Comparison of ENCODE assay signal across 22 cellular contexts in genomic region chr1:12215562-12215961, GRCh38. TPM values are rescaled to one million over a fixed set of nuclear protein-coding genes. Genes with fewer than 3 reads are reported as not detected.
A peak's percentile ranks its signal among the peaks of the same experiment; 100 is the strongest.
DNase-seq lines count a peak whose midpoint lies in the region; ATAC-seq, FAIRE-seq and TF ChIP-seq lines count a peak whose summit lies in the region.
"Had no signal": no experiment of that assay in that cellular context is flagged by ENCODE, and none has a peak within 500 bp of the region (broad histone marks: within the 10 kb centered on the region; RNA-seq: fewer than 3 reads in every experiment).

No MANE protein-coding gene starts in this region.

- no peak for TF ChIP-seq POLR2A in K562 (conservative IDR thresholded peaks at IDR 0.05)

- peak overlapping the region; percentile 17 for H3K23ac ChIP-seq in neuronal stem cell (ENCODE audit: low read depth, low read length, poor library complexity)

- H3K4me2 ChIP-seq in K562 (ENCODE audit: insufficient read depth, low read length) (no peak overlapping the region), neuronal stem cell (ENCODE audit: insufficient read depth, low read length, poor library complexity, severe bottlenecking) (no peak overlapping the region)
- H3K4me2 ChIP-seq: GM23338 had no signal

- H3K79me2 ChIP-seq in K562 (ENCODE audit: control insufficient read depth, insufficient read depth, low read length) = no peaks in the 10 kb centered on the region

- TF ChIP-seq CTCF in K562 (IDR thresholded peaks at IDR 0.05 in 2 of 3, conservative IDR thresholded peaks at IDR 0.05 in 1 of 3; ENCODE audit: insufficient read depth in 2 of 3, low read depth in 1 of 3, low read length in 3 of 3) = no peak

- no peak overlapping the region for H2BK120ac ChIP-seq in neuronal stem cell (ENCODE audit: low read depth, low read length)

- ATAC-seq in K562 = no peak
- no peak for ATAC-seq in stimulated activated naive B cell treated with anti-CD40 and anti-IgM and Interleukin-4, amounts not matched to agents 10 μg/mL and 1 μg/mL and 100 μg/mL, for 72 hours (replicated peaks)
- ATAC-seq: GM23338, HCT116, HepG2 had no signal

- peak; percentile 32 for DNase-seq in OCI-M1 (lab: John Stamatoyannopoulos, UW)
- peak in 1 of 4 experiments; percentile 38 for DNase-seq in K562 (ENCODE audit: extremely low read depth in 1 of 4, low spot score in 3 of 4)
- DNase-seq in neuronal stem cell (ENCODE audit: low spot score) = no peak
- no peak for DNase-seq in stimulated activated naive B cell treated with anti-CD40 and anti-IgM and Interleukin-4, amounts not matched to agents 10 μg/mL and 1 μg/mL and 100 μg/mL, for 72 hours
- no peak for DNase-seq in posterior cingulate gyrus
- no peak for DNase-seq in mucosa of gallbladder (ENCODE audit: low spot score)
- DNase-seq in NCI-H2196 (lab: John Stamatoyannopoulos, UW; ENCODE audit: unreplicated experiment) = no peak
- no peak for DNase-seq in NK-92 (lab: John Stamatoyannopoulos, UW; ENCODE audit: unreplicated experiment)
- DNase-seq: ACHN; BE2C; C1 segment of cervical spinal cord; Caco-2; CD4-positive, alpha-beta T cell; GDM1; H7 had no signal

- H2BK5ac ChIP-seq in neuronal stem cell (ENCODE audit: low read length) = peak overlapping the region; percentile 90

- H3K79me1 ChIP-seq in neuronal stem cell (ENCODE audit: low read depth, low read length) = no peaks in the 10 kb centered on the region

- H2AK5ac ChIP-seq in neuronal stem cell (ENCODE audit: low read depth, low read length) = peak overlapping the region; percentile 14

- H3K36me3 ChIP-seq in K562 (ENCODE audit: control insufficient read depth, insufficient read depth, low read length) (no peaks in the 10 kb centered on the region), neuronal stem cell (replicated peaks in 1 of 2; ENCODE audit: control insufficient read depth in 2 of 2, insufficient read depth in 2 of 2, low read length in 2 of 2) (no peaks in the 10 kb centered on the region)
- H3K36me3 ChIP-seq: BE2C had no signal

- H2BK15ac ChIP-seq in neuronal stem cell (ENCODE audit: low read length) = no peak overlapping the region

- H2AFZ ChIP-seq in K562 (ENCODE audit: low read depth, low read length) (no peak overlapping the region), neuronal stem cell (ENCODE audit: low read length) (no peak overlapping the region)
- H2AFZ ChIP-seq: GM23338 had no signal

- H3K9ac ChIP-seq in K562 (ENCODE audit: insufficient read depth in 1 of 2, low read depth in 2 of 2, low read length in 2 of 2) = no peak overlapping the region
- H3K9ac ChIP-seq in neuronal stem cell (ENCODE audit: low read depth, low read length, poor library complexity) = no peak overlapping the region

- H3K36me3 Mint-ChIP-seq in stimulated activated naive B cell treated with anti-CD40 and anti-IgM and Interleukin-4, amounts not matched to agents 10 μg/mL and 1 μg/mL and 100 μg/mL, for 72 hours = peaks cover 2 to 4% of the 10 kb centered on the region in 2 donors

- peak overlapping the region; percentile 42 for H3K27ac Mint-ChIP-seq in stimulated activated naive B cell treated with anti-CD40 and anti-IgM and Interleukin-4, amounts not matched to agents 10 μg/mL and 1 μg/mL and 100 μg/mL, for 72 hours
- H3K27ac Mint-ChIP-seq: CD4-positive, alpha-beta T cell; GM23338 had no signal

- no TSS peak for BruUV-seq in K562 (replicated peaks; lab: Mats Ljungman, UMichigan)

- no peak overlapping the region for H3K4ac ChIP-seq in neuronal stem cell (ENCODE audit: low read length)

- H3K4me3 Mint-ChIP-seq in stimulated activated naive B cell treated with anti-CD40 and anti-IgM and Interleukin-4, amounts not matched to agents 10 μg/mL and 1 μg/mL and 100 μg/mL, for 72 hours = no peak overlapping the region
- H3K4me3 Mint-ChIP-seq: CD4-positive, alpha-beta T cell; GM23338; IgD-negative memory B cell had no signal

- CTCF ChIA-PET in K562 (lab: Yijun Ruan, JAX; ENCODE audit: low intra/inter-chr PET ratio) = no interaction called here

- POLR2A ChIA-PET in K562 (lab: Yijun Ruan, JAX) = interaction anchor here (0.9 kb wide), 1 partner anchor 11 kb away, joined by 3 read pairs; no protein-coding TSS in a partner anchor

- peaks cover 10 to 24% of the 10 kb centered on the region in 2 donors for H3K27me3 Mint-ChIP-seq in stimulated activated naive B cell treated with anti-CD40 and anti-IgM and Interleukin-4, amounts not matched to agents 10 μg/mL and 1 μg/mL and 100 μg/mL, for 72 hours
- H3K27me3 Mint-ChIP-seq: CD4-positive, alpha-beta T cell had no signal

- TF ChIP-seq EP300 in K562 (IDR thresholded peaks at IDR 0.05; ENCODE audit: low read length) = no peak

- H4K20me1 ChIP-seq in K562 (replicated peaks; ENCODE audit: control insufficient read depth, insufficient read depth, low read length) = no peaks in the 10 kb centered on the region

- intact Hi-C loops in K562 (cut with micrococcal nuclease) (loop anchor here (10.0 kb wide), 1 partner anchor 231 kb away; the partner anchor contains the start of gene MFN2), posterior cingulate gyrus (cut with DNase I) (no loop called here)

- in situ Hi-C loops in K562 (cut with MboI) = no loop called here

- H3K4me1 ChIP-seq in K562 (replicated peaks in 1 of 2; ENCODE audit: control insufficient read depth in 2 of 2, insufficient read depth in 2 of 2, low read length in 2 of 2) (peaks cover 20 to 23% of the 10 kb centered on the region in 2 experiments; a peak in 4 of 5 replicates), neuronal stem cell (ENCODE audit: control insufficient read depth in 2 of 2, insufficient read depth in 1 of 2, low read depth in 1 of 2, low read length in 2 of 2) (no peaks in the 10 kb centered on the region)
- H3K4me1 ChIP-seq: BE2C had no signal

- no peak overlapping the region for H4K8ac ChIP-seq in neuronal stem cell (ENCODE audit: low read depth, low read length)

- 52% methylated on average over 6 of the region's 6 CpGs for WGBS in K562 (ENCODE audit: insufficient coverage, low coverage, missing lambda C conversion rate)
- no CpG with 5 or more reads among the region's 6 CpGs for WGBS in neuronal stem cell (ENCODE audit: extremely low coverage in 2 of 2, insufficient read length in 2 of 2, insufficient replicate concordance in 1 of 2), 2 donors

- H4K91ac ChIP-seq in neuronal stem cell (ENCODE audit: low read depth, low read length, poor library complexity) = no peak overlapping the region

- peak overlapping the region; percentile 40 for H3K14ac ChIP-seq in neuronal stem cell (ENCODE audit: low read length)

- H3K9me3 ChIP-seq in K562 (replicated peaks; ENCODE audit: control insufficient read depth, insufficient read depth, low read depth, low read length) (peaks cover 28% of the 10 kb centered on the region), neuronal stem cell (replicated peaks in 1 of 2; ENCODE audit: control insufficient read depth in 2 of 2, insufficient read depth in 1 of 2, low read depth in 1 of 2, low read length in 2 of 2) (peaks cover 7 to 17% of the 10 kb centered on the region in 2 donors)
- H3K9me3 ChIP-seq: BE2C, Caco-2 had no signal

- no peaks in the 10 kb centered on the region for H3K9me1 ChIP-seq in K562 (ENCODE audit: control insufficient read depth, insufficient read depth, low read length)

- H3K27me3 ChIP-seq in K562 (ENCODE audit: control insufficient read depth in 2 of 2, insufficient read depth in 2 of 2, low read length in 2 of 2) = no peaks in the 10 kb centered on the region
- H3K27me3 ChIP-seq in neuronal stem cell (ENCODE audit: control insufficient read depth in 3 of 3, insufficient read depth in 3 of 3, low read depth in 1 of 3, low read length in 3 of 3) = peaks cover 0 to 10% (median 0%) of the 10 kb centered on the region in 3 experiments
- H3K27me3 ChIP-seq: BE2C had no signal

- no peak for FAIRE-seq in K562 (lab: Jason Lieb, UNC)
- FAIRE-seq: A204.1, D721Med, GM12892, HepG2 had no signal

- H3K4me3 ChIP-seq in K562 = no peak overlapping the region
- no peak overlapping the region for H3K4me3 ChIP-seq in neuronal stem cell (ENCODE audit: low read length in 2 of 2)
- H3K4me3 ChIP-seq: GM23338 had no signal

- no peak for TF ChIP-seq RAD21 in K562 (CRISPR knock-in tag; conservative IDR thresholded peaks at IDR 0.05 in 1 of 2, IDR thresholded peaks at IDR 0.05 in 1 of 2)

- H3K27ac ChIP-seq in K562 (ENCODE audit: extremely low read depth, low read depth, low read length) (no peak overlapping the region), neuronal stem cell (replicated peaks; ENCODE audit: low read length) (no peak overlapping the region)

- H3K4me1 Mint-ChIP-seq in stimulated activated naive B cell treated with anti-CD40 and anti-IgM and Interleukin-4, amounts not matched to agents 10 μg/mL and 1 μg/mL and 100 μg/mL, for 72 hours = peaks cover 4 to 10% of the 10 kb centered on the region in 2 donors
- H3K4me1 Mint-ChIP-seq: GM23338 had no signal

- no peak overlapping the region for H3K18ac ChIP-seq in neuronal stem cell (ENCODE audit: low read length)

- H3K9me3 Mint-ChIP-seq in stimulated activated naive B cell treated with anti-CD40 and anti-IgM and Interleukin-4, amounts not matched to agents 10 μg/mL and 1 μg/mL and 100 μg/mL, for 72 hours = peaks cover 0 to 2% of the 10 kb centered on the region in 2 donors
- H3K9me3 Mint-ChIP-seq: CD4-positive, alpha-beta T cell; IgD-negative memory B cell had no signal

- H2BK12ac ChIP-seq in neuronal stem cell (ENCODE audit: low read length) = no peak overlapping the region

RNA-seq across cellular contexts. Expression of gene VPS13D, which starts 14.3 kb away (rescaled TPM):
- 242 and 510 TPM in 2 replicates for total RNA-seq in K562 (2011; cell fraction: chromatin; rRNA removed; ENCODE audit: low replicate concordance)
- total RNA-seq in K562 (2011; cell fraction: nucleolus; rRNA removed) = 134 and 184 TPM in 2 replicates
- 201 and 203 TPM in 2 replicates for total RNA-seq in K562 (2011; cell fraction: nucleoplasm; rRNA removed)
- total RNA-seq in K562 (2014; rRNA removed) (31.7 and 34.0 TPM in 2 replicates), K562 (2014; rRNA removed; fragmentation: Illumina TruSeq; extraction: Trizol) (46.5 and 48.1 TPM in 2 replicates), K562 (2015; rRNA removed; fragmentation: Illumina TruSeq; extraction: Trizol) (36.6 and 38.5 TPM in 2 replicates), K562 (2021) (47.2 and 50.0 TPM in 2 replicates), mucosa of gallbladder (69.0 TPM)
- polyA plus RNA-seq in K562 (2011; rRNA removed) (50.3 and 51.5 TPM in 2 replicates), K562 (2014; fragmentation: Illumina TruSeq; extraction: Trizol) (41.3 and 46.6 TPM in 2 replicates), K562 (2014; fragmentation: Nextera tagmentation; extraction: Ambion mirVana) (10 to 100 TPM in 1 of 2 experiments, 1 to 10 TPM in 1; 6.1 to 13.9 TPM), K562 (2014; rRNA removed) (37.2 and 41.3 TPM in 2 replicates)
- polyA plus RNA-seq in K562 (2011; cell fraction: cytosol; rRNA removed) = 24.7 and 32.9 TPM in 2 replicates
- 80.4 and 87.5 TPM in 2 replicates for polyA plus RNA-seq in K562 (2011; cell fraction: nucleus; rRNA removed)
- 21.3 and 30.8 TPM in 2 replicates for polyA plus RNA-seq in K562 (2012)
- polyA minus RNA-seq in K562 (2011; rRNA and poly(A)+ RNA removed) = 105 and 124 TPM in 2 replicates
- polyA minus RNA-seq in K562 (2011; cell fraction: cytosol; rRNA and poly(A)+ RNA removed) = 40.4 and 42.1 TPM in 2 replicates
- 107 and 189 TPM in 2 replicates for polyA minus RNA-seq in K562 (2011; cell fraction: nucleus; rRNA and poly(A)+ RNA removed)
- 4.5 TPM for polyA plus RNA-seq in neuronal stem cell (2013, experiment 1 of 2)
- polyA plus RNA-seq in neuronal stem cell (2013, experiment 2 of 2) = 4.2 TPM

RNA-seq across cellular contexts. Expression of gene TNFRSF1B, which starts 48.8 kb away (rescaled TPM):
- 26.1 and 74.5 TPM in 2 replicates for total RNA-seq in K562 (2011; cell fraction: chromatin; rRNA removed; ENCODE audit: low replicate concordance)
- 83.4 and 97.6 TPM in 2 replicates for total RNA-seq in K562 (2011; cell fraction: nucleolus; rRNA removed)
- total RNA-seq in K562 (2011; cell fraction: nucleoplasm; rRNA removed) = 68.4 and 69.2 TPM in 2 replicates
- 40.8 and 54.1 TPM in 2 replicates for total RNA-seq in K562 (2014; rRNA removed)
- 17.5 and 22.7 TPM in 2 replicates for total RNA-seq in K562 (2014; rRNA removed; fragmentation: Illumina TruSeq; extraction: Trizol)
- 21.7 and 23.1 TPM in 2 replicates for total RNA-seq in K562 (2015; rRNA removed; fragmentation: Illumina TruSeq; extraction: Trizol)
- 91.3 and 91.6 TPM in 2 replicates for total RNA-seq in K562 (2021)
- 36.0 and 48.1 TPM in 2 replicates for polyA plus RNA-seq in K562 (2011; rRNA removed)
- polyA plus RNA-seq in K562 (2011; cell fraction: cytosol; rRNA removed) = 54.9 and 115 TPM in 2 replicates
- polyA plus RNA-seq in K562 (2011; cell fraction: nucleus; rRNA removed) = 12.4 and 19.5 TPM in 2 replicates
- polyA plus RNA-seq in K562 (2012) = 37.7 and 41.4 TPM in 2 replicates
- 40.9 and 48.0 TPM in 2 replicates for polyA plus RNA-seq in K562 (2014; fragmentation: Illumina TruSeq; extraction: Trizol)
- polyA plus RNA-seq in K562 (2014; fragmentation: Nextera tagmentation; extraction: Ambion mirVana) = 1 to 10 TPM; 8.8 to 9.0 TPM
- polyA plus RNA-seq in K562 (2014; rRNA removed) = 43.7 and 47.2 TPM in 2 replicates
- polyA minus RNA-seq in K562 (2011; rRNA and poly(A)+ RNA removed) = 19.0 and 26.6 TPM in 2 replicates
- polyA minus RNA-seq in K562 (2011; cell fraction: cytosol; rRNA and poly(A)+ RNA removed) = 46.3 and 70.4 TPM in 2 replicates
- polyA minus RNA-seq in K562 (2011; cell fraction: nucleus; rRNA and poly(A)+ RNA removed) = 13.3 and 24.2 TPM in 2 replicates
- 0.73 TPM for polyA plus RNA-seq in neuronal stem cell (2013, experiment 1 of 2)
- polyA plus RNA-seq in neuronal stem cell (2013, experiment 2 of 2) = 0.68 TPM
- total RNA-seq in mucosa of gallbladder = 50.4 TPM
